11 cellular contexts compared by ENCODE assay signal in the genomic region with DNA sequence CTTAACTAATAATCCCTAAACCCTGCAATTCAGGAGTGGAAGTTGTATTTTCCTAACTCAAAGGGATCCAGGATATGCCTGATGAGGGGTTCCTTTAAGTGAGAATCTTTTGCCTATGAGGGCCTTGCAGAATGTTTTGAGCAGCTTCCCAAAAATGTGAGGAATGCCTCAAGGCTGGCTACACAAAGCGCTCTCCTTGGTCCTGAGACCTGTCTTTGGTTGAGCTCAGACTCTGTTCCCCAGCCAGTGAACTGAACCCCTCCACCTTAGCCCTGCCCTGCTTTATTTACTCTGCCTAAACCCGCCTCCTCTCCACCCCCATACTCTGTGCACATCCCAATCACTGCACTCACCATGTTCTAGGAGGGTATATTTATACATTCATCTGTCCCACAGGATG.
DNase-seq lines count a peak whose midpoint lies in the region; ATAC-seq, FAIRE-seq and TF ChIP-seq lines count a peak whose summit lies in the region.
"Had no signal": no experiment of that assay in that cellular context is flagged by ENCODE, and none has a peak within 500 bp of the region (broad histone marks: within the 10 kb centered on the region; RNA-seq: fewer than 3 reads in every experiment).

No MANE protein-coding gene starts in this region.

- H3K4me2 ChIP-seq in astrocyte (ENCODE audit: low read length): no peak overlapping the region

- H3K4me3 ChIP-seq in AG10803 (ENCODE audit: low read length) (no peak overlapping the region), astrocyte (ENCODE audit: insufficient read depth, low read depth, low read length) (no peak overlapping the region)

- H3K4me1 Mint-ChIP-seq in astrocyte (ENCODE audit: low read depth, unreplicated experiment): no peaks in the 10 kb centered on the region
- H3K4me1 Mint-ChIP-seq in activated naive CD8-positive, alpha-beta T cell treated with anti-CD3 and anti-CD28 coated beads for 36 hours: no peaks in the 10 kb centered on the region
- peaks cover 0 to 18% (median 6%) of the 10 kb centered on the region in 4 donors for H3K4me1 Mint-ChIP-seq in naive thymus-derived CD8-positive, alpha-beta T cell

- H3K79me2 ChIP-seq in astrocyte (ENCODE audit: insufficient read depth, low read length): peaks cover 3% of the 10 kb centered on the region

- no peak overlapping the region for H3K9ac ChIP-seq in astrocyte (ENCODE audit: low read length)

- H3K27ac Mint-ChIP-seq in astrocyte (ENCODE audit: unreplicated experiment): no peak overlapping the region
- H3K27ac Mint-ChIP-seq in activated naive CD8-positive, alpha-beta T cell treated with anti-CD3 and anti-CD28 coated beads for 36 hours: no peak overlapping the region
- H3K27ac Mint-ChIP-seq in naive thymus-derived CD8-positive, alpha-beta T cell: no peak overlapping the region
- H3K27ac Mint-ChIP-seq: dendritic cell treated with granulocyte-macrophage colony-stimulating factor and Interleukin-4, amounts not matched to agents 40 ng/mL and 50 ng/mL, for 4 days had no signal

- H4K20me1 ChIP-seq in astrocyte (ENCODE audit: insufficient read depth, low read length): peaks cover 5% of the 10 kb centered on the region

- H2AFZ ChIP-seq in astrocyte (ENCODE audit: low read depth, low read length): no peak overlapping the region

- H3K4me1 ChIP-seq in astrocyte (ENCODE audit: insufficient read depth, low read length): no peaks in the 10 kb centered on the region

- no peaks in the 10 kb centered on the region for H3K9me3 Mint-ChIP-seq in astrocyte (ENCODE audit: unreplicated experiment)
- no peaks in the 10 kb centered on the region for H3K9me3 Mint-ChIP-seq in activated naive CD8-positive, alpha-beta T cell treated with anti-CD3 and anti-CD28 coated beads for 36 hours
- peaks cover 0 to 3% (median 0%) of the 10 kb centered on the region in 9 donors for H3K9me3 Mint-ChIP-seq in naive thymus-derived CD8-positive, alpha-beta T cell
- H3K9me3 Mint-ChIP-seq: dendritic cell treated with granulocyte-macrophage colony-stimulating factor and Interleukin-4, amounts not matched to agents 40 ng/mL and 50 ng/mL, for 4 days had no signal

- ATAC-seq in naive thymus-derived CD8-positive, alpha-beta T cell: no peak

- FAIRE-seq in astrocyte (lab: Jason Lieb, UNC): peak; percentile 55

- peaks cover 2% of the 10 kb centered on the region for H3K36me3 Mint-ChIP-seq in astrocyte (ENCODE audit: low read depth, unreplicated experiment)
- H3K36me3 Mint-ChIP-seq in activated naive CD8-positive, alpha-beta T cell treated with anti-CD3 and anti-CD28 coated beads for 36 hours: no peaks in the 10 kb centered on the region
- peaks cover 6 to 34% (median 28%) of the 10 kb centered on the region in 3 donors for H3K36me3 Mint-ChIP-seq in naive thymus-derived CD8-positive, alpha-beta T cell

- POLR2A ChIA-PET in naive thymus-derived CD8-positive, alpha-beta T cell (lab: Charles Lee): no interaction called here

- no peak overlapping the region for H3K27ac ChIP-seq in astrocyte (ENCODE audit: low read depth, low read length)
- H3K27ac ChIP-seq: C4-2B had no signal

- DNase-seq in AG10803 (ENCODE audit: low read depth) (peak; percentile 58), HT1080 (ENCODE audit: low read depth) (peak; percentile 28), astrocyte (ENCODE audit: low read depth) (peak; percentile 68), iPS-NIHi11 (ENCODE audit: low spot score) (peak; percentile 84), mesenteric fat pad (ENCODE audit: low spot score) (no peak), cortex of kidney (lab: John Stamatoyannopoulos, UW) (no peak)
- no peak for DNase-seq in activated naive CD8-positive, alpha-beta T cell treated with anti-CD3 and anti-CD28 coated beads for 36 hours
- no peak for DNase-seq in naive thymus-derived CD8-positive, alpha-beta T cell
- DNase-seq: NCI-H2081 treated with DMSO at 0.1 percent for 48 hours had no signal

- no peaks in the 10 kb centered on the region for H3K27me3 ChIP-seq in astrocyte (ENCODE audit: insufficient read depth, low read length)

- no peak overlapping the region for H3K4me3 Mint-ChIP-seq in astrocyte (ENCODE audit: unreplicated experiment)
- no peak overlapping the region for H3K4me3 Mint-ChIP-seq in activated naive CD8-positive, alpha-beta T cell treated with anti-CD3 and anti-CD28 coated beads for 36 hours
- H3K4me3 Mint-ChIP-seq in naive thymus-derived CD8-positive, alpha-beta T cell: no peak overlapping the region
- H3K4me3 Mint-ChIP-seq: dendritic cell treated with granulocyte-macrophage colony-stimulating factor and Interleukin-4, amounts not matched to agents 40 ng/mL and 50 ng/mL, for 4 days had no signal

- no peaks in the 10 kb centered on the region for H3K9me3 ChIP-seq in astrocyte (ENCODE audit: insufficient read depth, low read depth, low read length)

- H3K27me3 Mint-ChIP-seq in astrocyte (ENCODE audit: low read depth, unreplicated experiment): no peaks in the 10 kb centered on the region
- H3K27me3 Mint-ChIP-seq in activated naive CD8-positive, alpha-beta T cell treated with anti-CD3 and anti-CD28 coated beads for 36 hours: no peaks in the 10 kb centered on the region
- peaks cover 0 to 4% (median 0%) of the 10 kb centered on the region in 5 donors for H3K27me3 Mint-ChIP-seq in naive thymus-derived CD8-positive, alpha-beta T cell

- TF ChIP-seq CTCF in AG10803 (conservative IDR thresholded peaks at IDR 0.05; ENCODE audit: low read length): no peak
- TF ChIP-seq CTCF in astrocyte (IDR thresholded peaks at IDR 0.05; ENCODE audit: insufficient read depth, low read depth, low read length): no peak

- no peaks in the 10 kb centered on the region for H3K36me3 ChIP-seq in astrocyte (ENCODE audit: insufficient read depth, low read length)

Comparison
In these comparisons a context has a peak if more than half of its experiments do, and no peak if none do; other contexts are left out.
1. DNase-seq: peak in AG10803 (single experiment), HT1080 (single experiment), astrocyte (single experiment) and iPS-NIHi11 (single experiment); none in activated naive CD8-positive, alpha-beta T cell treated with anti-CD3 and anti-CD28 coated beads for 36 hours (single experiment), mesenteric fat pad (single experiment), cortex of kidney (single experiment) and naive thymus-derived CD8-positive, alpha-beta T cell (0 of 10).